Comparison of ENCODE assay signal across 18 cellular contexts in genomic region chr21:41839387-41840000, GRCh38.
"Had no signal": no experiment of that assay in that cellular context is flagged by ENCODE, and none has a peak within 500 bp of the region (broad histone marks: within the 10 kb centered on the region; RNA-seq: fewer than 3 reads in every experiment).

No MANE protein-coding gene starts in this region.

- DNase-seq: foreskin melanocyte; heart left ventricle; hippocampal formation; left colon; left ventricle myocardium superior; mesendoderm; naive thymus-derived CD8-positive, alpha-beta T cell; ovary; right cardiac atrium; stimulated activated CD4-positive, alpha-beta T cell treated with anti-CD3 and anti-CD28 coated beads, Interleukin-4, amount 100 ng/mL, for 1 hour; stimulated activated CD8-positive, alpha-beta memory T cell treated with anti-CD3 and anti-CD28 coated beads, Interleukin-4, amount 100 ng/mL, for 48 hours; stimulated activated naive CD8-positive, alpha-beta T cell treated with anti-CD3 and anti-CD28 coated beads, Interleukin-15, Interleukin-2, amounts not matched to agents 100 U/mL and 50 U/mL, for 24 hours; thyroid gland; uterus had no signal

- H3K4me1 ChIP-seq: heart left ventricle, suprapubic skin, thyroid gland, uterus had no signal

- H3K27me3 ChIP-seq: heart left ventricle, neutrophil, ovary, suprapubic skin, thyroid gland, uterus had no signal

- H3K36me3 ChIP-seq: ovary, uterus had no signal

- H3K9me3 ChIP-seq: neutrophil, ovary, thyroid gland, uterus had no signal

- H3K4me3 ChIP-seq: heart left ventricle, ovary, smooth muscle cell, suprapubic skin, thyroid gland, uterus had no signal

- H3K4me2 ChIP-seq: smooth muscle cell had no signal

- ATAC-seq: heart left ventricle; left colon; left ventricle myocardium superior; naive thymus-derived CD8-positive, alpha-beta T cell; right cardiac atrium; stimulated activated effector memory CD8-positive, alpha-beta T cell treated with anti-CD3 and anti-CD28 coated beads, Interleukin-12 subunit alpha, Interleukin-12 subunit beta, amount 100 ng/mL, for 72 hours; stimulated activated naive CD8-positive, alpha-beta T cell treated with anti-CD3 and anti-CD28 coated beads, Interleukin-15, Interleukin-2, amounts not matched to agents 100 U/mL and 50 U/mL, for 24 hours had no signal

- H3K27ac ChIP-seq: heart left ventricle, neutrophil, ovary, suprapubic skin, thyroid gland, uterus had no signal
